16 cellular contexts compared by ENCODE assay signal in genomic region chr10:97062058-97062457, GRCh38.
A peak's percentile ranks its signal among the peaks of the same experiment; 100 is the strongest.
DNase-seq lines count a peak whose midpoint lies in the region; ATAC-seq and TF ChIP-seq lines count a peak whose summit lies in the region.
"Had no signal": no experiment of that assay in that cellular context is flagged by ENCODE, and none has a peak within 500 bp of the region (broad histone marks: within the 10 kb centered on the region; RNA-seq: fewer than 3 reads in every experiment).

No MANE protein-coding gene starts in this region.

- H3K27me3 Mint-ChIP-seq in neural crest cell (ENCODE audit: low read depth) = peaks cover 3% of the 10 kb centered on the region
- H3K27me3 Mint-ChIP-seq: CD4-positive, CD25-positive, alpha-beta regulatory T cell had no signal

- no peak for ATAC-seq in HG02588 (IDR thresholded peaks at IDR 0.05; ENCODE audit: unreplicated experiment)
- no peak for ATAC-seq in HG02852 (IDR thresholded peaks at IDR 0.05; ENCODE audit: unreplicated experiment)
- ATAC-seq: HCT116 had no signal

- H3K18ac ChIP-seq in trophoblast cell (ENCODE audit: low read length) = no peak overlapping the region

- H3K4me1 ChIP-seq in trophoblast cell (ENCODE audit: control insufficient read depth in 1 of 2, insufficient read depth in 2 of 2, low read length in 2 of 2) = no peaks in the 10 kb centered on the region
- H3K4me1 ChIP-seq: BE2C had no signal

- H3K23ac ChIP-seq in trophoblast cell (ENCODE audit: low read length) = no peak overlapping the region

- H3K36me3 Mint-ChIP-seq in neural crest cell (ENCODE audit: low read depth) = no peaks in the 10 kb centered on the region
- H3K36me3 Mint-ChIP-seq: CD4-positive, CD25-positive, alpha-beta regulatory T cell; CD8-positive, alpha-beta memory T cell had no signal

- H3K4me1 Mint-ChIP-seq in neural crest cell = no peaks in the 10 kb centered on the region
- H3K4me1 Mint-ChIP-seq: CD4-positive, CD25-positive, alpha-beta regulatory T cell; CD8-positive, alpha-beta memory T cell had no signal

- H4K91ac ChIP-seq in trophoblast cell (ENCODE audit: low read depth, low read length) = no peak overlapping the region

- no peak overlapping the region for H2AK5ac ChIP-seq in trophoblast cell (ENCODE audit: low read length)

- no peak overlapping the region for H2BK120ac ChIP-seq in trophoblast cell (ENCODE audit: insufficient read depth, low read length, poor library complexity)

- no peak overlapping the region for H3K4me3 Mint-ChIP-seq in neural crest cell
- H3K4me3 Mint-ChIP-seq: CD4-positive, CD25-positive, alpha-beta regulatory T cell; CD8-positive, alpha-beta memory T cell; GM23338; HFFc6 had no signal

- H3K4me2 ChIP-seq in trophoblast cell (ENCODE audit: low read length) = no peak overlapping the region
- H3K4me2 ChIP-seq: GM23338 had no signal

- H2AFZ ChIP-seq in trophoblast cell (ENCODE audit: insufficient read depth, low read length, poor library complexity) = no peak overlapping the region
- H2AFZ ChIP-seq: GM23338 had no signal

- no peak overlapping the region for H4K8ac ChIP-seq in trophoblast cell (ENCODE audit: low read depth, low read length)

- no CpG with 5 or more reads among the region's 4 CpGs for WGBS in trophoblast cell (ENCODE audit: extremely low coverage, insufficient coverage, insufficient read length)

- peak overlapping the region; percentile 22 for H3K9ac ChIP-seq in trophoblast cell (ENCODE audit: low read length)

- H3K4ac ChIP-seq in trophoblast cell (ENCODE audit: low read depth, low read length) = no peak overlapping the region

- no peak overlapping the region for H4K12ac ChIP-seq in trophoblast cell (ENCODE audit: low read depth, low read length)

- no peaks in the 10 kb centered on the region for H3K9me3 Mint-ChIP-seq in neural crest cell
- H3K9me3 Mint-ChIP-seq: CD4-positive, CD25-positive, alpha-beta regulatory T cell; CD8-positive, alpha-beta memory T cell; GM23338; HFFc6 had no signal

- H3K27me3 ChIP-seq in dorsolateral prefrontal cortex (no peaks in the 10 kb centered on the region), trophoblast cell (ENCODE audit: insufficient read depth, low read length) (no peaks in the 10 kb centered on the region)
- H3K27me3 ChIP-seq: BE2C had no signal

- H3K9me3 ChIP-seq in trophoblast cell (ENCODE audit: insufficient read depth, low read depth, low read length) = no peaks in the 10 kb centered on the region
- H3K9me3 ChIP-seq: BE2C had no signal

- H3K4me3 ChIP-seq in dorsolateral prefrontal cortex (no peak overlapping the region), trophoblast cell (ENCODE audit: low read depth, low read length) (no peak overlapping the region)
- H3K4me3 ChIP-seq: GM23338 had no signal

- no peak for DNase-seq in dorsolateral prefrontal cortex
- no peak for DNase-seq in neural crest cell (ENCODE audit: low read depth, low spot score)
- DNase-seq in trophoblast cell = no peak
- no peak for DNase-seq in NCI-H1092 treated with DMSO at 0.1 percent for 48 hours (lab: John Stamatoyannopoulos, UW)
- no peak for DNase-seq in AG08395 (ENCODE audit: low spot score)
- DNase-seq: BE2C; C1 segment of cervical spinal cord; CD4-positive, CD25-positive, alpha-beta regulatory T cell; CD8-positive, alpha-beta memory T cell; COR-L47; HFFc6 had no signal

- no peak overlapping the region for H2BK5ac ChIP-seq in trophoblast cell (ENCODE audit: low read depth, low read length, poor library complexity)

- H3K79me2 ChIP-seq in trophoblast cell (ENCODE audit: control insufficient read depth, insufficient read depth, low read length, poor library complexity) = no peaks in the 10 kb centered on the region

- no peaks in the 10 kb centered on the region for H3K79me1 ChIP-seq in trophoblast cell (ENCODE audit: low read length)

- H2BK12ac ChIP-seq in trophoblast cell (ENCODE audit: low read length) = no peak overlapping the region

- no peaks in the 10 kb centered on the region for H3K36me3 ChIP-seq in trophoblast cell (ENCODE audit: control insufficient read depth in 1 of 2, insufficient read depth in 2 of 2, low read length in 2 of 2)
- H3K36me3 ChIP-seq: BE2C had no signal

- H3K27ac Mint-ChIP-seq in neural crest cell (ENCODE audit: unreplicated experiment) = peak overlapping the region; percentile 67
- H3K27ac Mint-ChIP-seq: CD8-positive, alpha-beta memory T cell; GM23338; HFFc6 had no signal

- intact Hi-C loops in dorsolateral prefrontal cortex (cut with DNase I) = no loop called here

- H3K14ac ChIP-seq in trophoblast cell (ENCODE audit: low read length) = no peak overlapping the region

- TF ChIP-seq CTCF in dorsolateral prefrontal cortex (IDR thresholded peaks at IDR 0.05 in 54 of 56, conservative IDR thresholded peaks at IDR 0.05 in 2 of 56; ENCODE audit: low read depth in 1 of 56, partially characterized antibody in 56 of 56) = no peak
- TF ChIP-seq CTCF in neural crest cell (conservative IDR thresholded peaks at IDR 0.05) = no peak

- peak overlapping the region in 42 of 59 donors; percentile 4 to 85 (median 64) for H3K27ac ChIP-seq in dorsolateral prefrontal cortex
- H3K27ac ChIP-seq in trophoblast cell (ENCODE audit: low read depth, low read length) = no peak overlapping the region
- H3K27ac ChIP-seq: HL-60 had no signal
